8 cellular contexts compared by ENCODE assay signal in genomic region chr11:75577198-75577597, GRCh38. TPM values are rescaled to one million over a fixed set of nuclear protein-coding genes. Genes with fewer than 3 reads are reported as not detected.
A peak's percentile ranks its signal among the peaks of the same experiment; 100 is the strongest.
DNase-seq lines count a peak whose midpoint lies in the region.

No MANE protein-coding gene starts in this region.

- H3K4me1 ChIP-seq in CD8-positive, alpha-beta memory T cell (ENCODE audit: insufficient read depth, low read length) = no peaks in the 10 kb centered on the region

- peak; percentile 29 to 72 (median 45) for DNase-seq in CD8-positive, alpha-beta memory T cell
- DNase-seq in MG63 (peak; percentile 45), germinal center (ENCODE audit: low spot score) (peak; percentile 22), cerebellar nuclear complex (lab: John Stamatoyannopoulos, UW) (no peak), mesenteric fat pad (ENCODE audit: low spot score) (no peak), NCI-H446 treated with DMSO at 0.1 percent for 48 hours (lab: John Stamatoyannopoulos, UW) (no peak)
- peak; percentile 70 for DNase-seq in activated T-cell treated with anti-CD3 and anti-CD28 coated beads, Interleukin-2, amount 50 U/mL, for 1 hour
- peak; percentile 41 to 58 for DNase-seq in stimulated activated CD4-positive, alpha-beta T cell treated with anti-CD3 and anti-CD28 coated beads, Interleukin-4, amount 100 ng/mL, for 4 hours

- no peaks in the 10 kb centered on the region for H3K9me3 Mint-ChIP-seq in CD8-positive, alpha-beta memory T cell

- H3K27me3 Mint-ChIP-seq in CD8-positive, alpha-beta memory T cell = peaks cover 2 to 4% of the 10 kb centered on the region in 2 donors

- H3K4me3 Mint-ChIP-seq in CD8-positive, alpha-beta memory T cell = peak overlapping the region in 1 of 7 donors; percentile 23

- H3K36me3 Mint-ChIP-seq in CD8-positive, alpha-beta memory T cell = peaks cover 0 to 17% (median 0%) of the 10 kb centered on the region in 3 donors

- no peaks in the 10 kb centered on the region for H3K9me3 ChIP-seq in CD8-positive, alpha-beta memory T cell (ENCODE audit: low read length)
- no peaks in the 10 kb centered on the region for H3K9me3 ChIP-seq in MG63

- no peak overlapping the region for H3K27ac Mint-ChIP-seq in CD8-positive, alpha-beta memory T cell

- H3K27me3 ChIP-seq in CD8-positive, alpha-beta memory T cell (ENCODE audit: insufficient read depth, low read length, poor library complexity, severe bottlenecking) = no peaks in the 10 kb centered on the region
- no peaks in the 10 kb centered on the region for H3K27me3 ChIP-seq in MG63

- no peak overlapping the region for H3K4me3 ChIP-seq in CD8-positive, alpha-beta memory T cell (ENCODE audit: low read length)
- H3K4me3 ChIP-seq in MG63 = no peak overlapping the region

- POLR2A ChIA-PET in CD8-positive, alpha-beta memory T cell (lab: Charles Lee) = no interaction called here

- H3K4me1 Mint-ChIP-seq in CD8-positive, alpha-beta memory T cell = peaks cover 4 to 6% (median 5%) of the 10 kb centered on the region in 3 donors

- no peaks in the 10 kb centered on the region for H3K36me3 ChIP-seq in CD8-positive, alpha-beta memory T cell (ENCODE audit: insufficient read depth, low read length)
- H3K36me3 ChIP-seq in MG63 = peaks cover 26% of the 10 kb centered on the region

- CTCF ChIA-PET in CD8-positive, alpha-beta memory T cell (lab: Charles Lee) = interaction anchor here (0.7 to 5.4 kb wide), 8 partner anchors 10 to 31 kb away, joined by 3 to 44 read pairs (median 4); no protein-coding TSS in a partner anchor

- no peak overlapping the region for H3K27ac ChIP-seq in CD8-positive, alpha-beta memory T cell (ENCODE audit: low read depth, low read length)

RNA-seq across cellular contexts. Expression of gene SERPINH1, which starts 15.1 kb away (rescaled TPM):
- total RNA-seq in CD8-positive, alpha-beta memory T cell = 10 to 100 TPM; 20.7 to 21.1 TPM
- 8.4 TPM for polyA plus RNA-seq in CD8-positive, alpha-beta memory T cell
- 1,157 and 1,275 TPM in 2 replicates for total RNA-seq in MG63 (2014; rRNA removed; shearing (Covaris generic); ENCODE audit: low replicate concordance)
- total RNA-seq in mesenteric fat pad = 309 TPM

RNA-seq across cellular contexts. Expression of gene GDPD5, which starts 51.5 kb away (rescaled TPM):
- 1 to 10 TPM; 8.9 to 9.1 TPM for total RNA-seq in CD8-positive, alpha-beta memory T cell
- polyA plus RNA-seq in CD8-positive, alpha-beta memory T cell = 10.4 TPM
- 15.2 and 16.2 TPM in 2 replicates for total RNA-seq in MG63 (2014; rRNA removed; shearing (Covaris generic); ENCODE audit: low replicate concordance)
- 46.2 TPM for total RNA-seq in mesenteric fat pad

Comparison
In these comparisons a context has a peak if more than half of its experiments do, and no peak if none do; other contexts are left out.
1. DNase-seq: peak in CD8-positive, alpha-beta memory T cell (5 of 5), MG63 (single experiment), activated T-cell treated with anti-CD3 and anti-CD28 coated beads, Interleukin-2, amount 50 U/mL, for 1 hour (single experiment), germinal center (single experiment) and stimulated activated CD4-positive, alpha-beta T cell treated with anti-CD3 and anti-CD28 coated beads, Interleukin-4, amount 100 ng/mL, for 4 hours (2 of 2); none in cerebellar nuclear complex (0 of 2), mesenteric fat pad (single experiment) and NCI-H446 treated with DMSO at 0.1 percent for 48 hours (single experiment).
2. RNA of gene SERPINH1, which starts 15.1 kb away (total RNA-seq): 1,157 to 1,275 TPM in MG63 and 309 TPM in mesenteric fat pad (single experiment); 20.7 to 21.1 TPM in CD8-positive, alpha-beta memory T cell; every median in the first group is over 10 times any median in the second.